Comparison of ENCODE assay signal across 16 cellular contexts in genomic region chr19:18444513-18444912, GRCh38. TPM values are rescaled to one million over a fixed set of nuclear protein-coding genes. Genes with fewer than 3 reads are reported as not detected.
A peak's percentile ranks its signal among the peaks of the same experiment; 100 is the strongest.
DNase-seq lines count a peak whose midpoint lies in the region; ATAC-seq and TF ChIP-seq lines count a peak whose summit lies in the region.
"Had no signal": no experiment of that assay in that cellular context is flagged by ENCODE, and none has a peak within 500 bp of the region (broad histone marks: within the 10 kb centered on the region; RNA-seq: fewer than 3 reads in every experiment).

No MANE protein-coding gene starts in this region.

- TF ChIP-seq CTCF in cardiac muscle cell (IDR thresholded peaks at IDR 0.05; ENCODE audit: low read depth, low read length): no peak
- no peak for TF ChIP-seq CTCF in RWPE1 (conservative IDR thresholded peaks at IDR 0.05; ENCODE audit: low read depth)
- no peak for TF ChIP-seq CTCF in glutamatergic neuron (IDR thresholded peaks at IDR 0.05; ENCODE audit: partially characterized antibody, unreplicated experiment)

- ATAC-seq in Right ventricle myocardium superior (ENCODE audit: poor library complexity) (no peak), HG03457 (IDR thresholded peaks at IDR 0.05; ENCODE audit: unreplicated experiment) (no peak)

- no CpG with 5 or more reads among the region's 19 CpGs for WGBS in neuronal stem cell (ENCODE audit: extremely low coverage in 2 of 2, insufficient read length in 2 of 2, insufficient replicate concordance in 1 of 2), 2 donors

- no peak overlapping the region for H2BK15ac ChIP-seq in neuronal stem cell (ENCODE audit: low read length)

- DNase-seq in cardiac muscle cell (ENCODE audit: low read depth in 1 of 2, low spot score in 1 of 2): no peak
- DNase-seq in Right ventricle myocardium superior: no peak
- DNase-seq in RWPE1 (ENCODE audit: low spot score): no peak
- DNase-seq in glutamatergic neuron: peak; percentile 34
- DNase-seq in neuronal stem cell (ENCODE audit: low spot score): no peak
- DNase-seq in activated naive CD4-positive, alpha-beta T cell treated with anti-CD3 and anti-CD28 coated beads, Interleukin-2, amount 50 U/mL, for 16 hours: no peak
- no peak for DNase-seq in activated T-cell treated with anti-CD3 and anti-CD28 coated beads for 4 hours
- DNase-seq: CD4-positive, CD25-positive, alpha-beta regulatory T cell; COR-L47; DMS153; DMS79 treated with DMSO at 0.1 percent for 48 hours; GDM1; IMR-90 had no signal

- H4K8ac ChIP-seq in neuronal stem cell (ENCODE audit: low read depth, low read length): no peak overlapping the region

- H3K4me1 ChIP-seq in cardiac muscle cell (ENCODE audit: low read depth): peaks cover 13% of the 10 kb centered on the region
- peaks cover 26 to 32% of the 10 kb centered on the region in 2 donors for H3K4me1 ChIP-seq in neuronal stem cell (ENCODE audit: control insufficient read depth in 2 of 2, insufficient read depth in 1 of 2, low read depth in 1 of 2, low read length in 2 of 2)

- H2AK5ac ChIP-seq in neuronal stem cell (ENCODE audit: low read depth, low read length): peak overlapping the region; percentile 56

- H3K9me3 ChIP-seq in cardiac muscle cell (ENCODE audit: low read depth) (no peaks in the 10 kb centered on the region), neuronal stem cell (replicated peaks in 1 of 2; ENCODE audit: control insufficient read depth in 2 of 2, insufficient read depth in 1 of 2, low read depth in 1 of 2, low read length in 2 of 2) (peaks cover 0 to 4% of the 10 kb centered on the region in 2 donors)

- H3K4me3 ChIP-seq in cardiac muscle cell (no peak overlapping the region), neuronal stem cell (ENCODE audit: low read length in 2 of 2) (no peak overlapping the region)

- peaks cover 30% of the 10 kb centered on the region for H3K4me1 Mint-ChIP-seq in glutamatergic neuron (ENCODE audit: low read depth, unreplicated experiment)

- no peaks in the 10 kb centered on the region for H3K27me3 ChIP-seq in cardiac muscle cell
- H3K27me3 ChIP-seq in neuronal stem cell (ENCODE audit: control insufficient read depth in 3 of 3, insufficient read depth in 3 of 3, low read depth in 1 of 3, low read length in 3 of 3): no peaks in the 10 kb centered on the region

- H3K79me1 ChIP-seq in neuronal stem cell (ENCODE audit: low read depth, low read length): peaks cover 3% of the 10 kb centered on the region

- no peak overlapping the region for H2BK120ac ChIP-seq in neuronal stem cell (ENCODE audit: low read depth, low read length)

- peak overlapping the region; percentile 55 for H3K23ac ChIP-seq in neuronal stem cell (ENCODE audit: low read depth, low read length, poor library complexity)

- H3K36me3 ChIP-seq in cardiac muscle cell (peaks cover 14% of the 10 kb centered on the region), neuronal stem cell (replicated peaks in 1 of 2; ENCODE audit: control insufficient read depth in 2 of 2, insufficient read depth in 2 of 2, low read length in 2 of 2) (peaks cover 15 to 36% of the 10 kb centered on the region in 2 donors)

- POLR2A ChIA-PET in RWPE1 (lab: Yijun Ruan, JAX; ENCODE audit: low non-redundant PET): no interaction called here

- peak overlapping the region; percentile 47 for H3K14ac ChIP-seq in neuronal stem cell (ENCODE audit: low read length)

- H2AFZ ChIP-seq in neuronal stem cell (ENCODE audit: low read length): no peak overlapping the region

- H2BK5ac ChIP-seq in neuronal stem cell (ENCODE audit: low read length): no peak overlapping the region

- H3K4me3 Mint-ChIP-seq in glutamatergic neuron (ENCODE audit: unreplicated experiment): no peak overlapping the region
- H3K4me3 Mint-ChIP-seq: CD4-positive, CD25-positive, alpha-beta regulatory T cell had no signal

- peaks cover 12% of the 10 kb centered on the region for H3K27me3 Mint-ChIP-seq in glutamatergic neuron (ENCODE audit: unreplicated experiment)
- H3K27me3 Mint-ChIP-seq: CD4-positive, CD25-positive, alpha-beta regulatory T cell had no signal

- H3K27ac Mint-ChIP-seq in glutamatergic neuron (ENCODE audit: unreplicated experiment): no peak overlapping the region
- H3K27ac Mint-ChIP-seq: CD4-positive, CD25-positive, alpha-beta regulatory T cell had no signal

- H2BK12ac ChIP-seq in neuronal stem cell (ENCODE audit: low read length): peak overlapping the region; percentile 30

- peak overlapping the region; percentile 66 for H3K27ac ChIP-seq in cardiac muscle cell
- peak overlapping the region; percentile 45 for H3K27ac ChIP-seq in RWPE1
- H3K27ac ChIP-seq in neuronal stem cell (replicated peaks; ENCODE audit: low read length): no peak overlapping the region
- H3K27ac ChIP-seq: 22Rv1 had no signal

- H3K9me3 Mint-ChIP-seq in glutamatergic neuron (ENCODE audit: unreplicated experiment): peaks cover 8% of the 10 kb centered on the region

- H3K9ac ChIP-seq in neuronal stem cell (ENCODE audit: low read depth, low read length, poor library complexity): peak overlapping the region; percentile 44

- H3K36me3 Mint-ChIP-seq in glutamatergic neuron (ENCODE audit: unreplicated experiment): peaks cover 5% of the 10 kb centered on the region

- H3K18ac ChIP-seq in neuronal stem cell (ENCODE audit: low read length): no peak overlapping the region

- H4K91ac ChIP-seq in neuronal stem cell (ENCODE audit: low read depth, low read length, poor library complexity): no peak overlapping the region

- CTCF ChIA-PET in RWPE1 (lab: Yijun Ruan, JAX): no interaction called here

- intact Hi-C loops in Right ventricle myocardium superior (cut with DNase I): no loop called here

- H3K4ac ChIP-seq in neuronal stem cell (ENCODE audit: low read length): no peak overlapping the region

- no peak overlapping the region for H3K4me2 ChIP-seq in neuronal stem cell (ENCODE audit: insufficient read depth, low read length, poor library complexity, severe bottlenecking)

RNA-seq across cellular contexts. Expression of gene ISYNA1, which starts 6.6 kb away (rescaled TPM):
- total RNA-seq in cardiac muscle cell (218 and 298 TPM in 2 replicates), Right ventricle myocardium superior (26.0 TPM), glutamatergic neuron (ENCODE audit: unreplicated experiment) (111 TPM)
- 370 and 442 TPM in 2 replicates for polyA plus RNA-seq in cardiac muscle cell
- 318 TPM for polyA plus RNA-seq in neuronal stem cell (2013, experiment 1 of 2)
- 304 TPM for polyA plus RNA-seq in neuronal stem cell (2013, experiment 2 of 2)

RNA-seq across cellular contexts. Expression of gene SSBP4, which starts 25.3 kb away (rescaled TPM):
- 154 and 180 TPM in 2 replicates for total RNA-seq in cardiac muscle cell
- 151 and 175 TPM in 2 replicates for polyA plus RNA-seq in cardiac muscle cell
- total RNA-seq in Right ventricle myocardium superior: 30.4 TPM
- total RNA-seq in glutamatergic neuron (ENCODE audit: unreplicated experiment): 177 TPM
- polyA plus RNA-seq in neuronal stem cell (2013, experiment 1 of 2): 66.8 TPM
- 64.3 TPM for polyA plus RNA-seq in neuronal stem cell (2013, experiment 2 of 2)

RNA-seq across cellular contexts. Expression of gene LRRC25, which starts 47.1 kb away (rescaled TPM):
- total RNA-seq in cardiac muscle cell (0.04 TPM in 1 of 2 replicates, not detected in the other), Right ventricle myocardium superior (3.6 TPM), glutamatergic neuron (ENCODE audit: unreplicated experiment) (not detected)
- polyA plus RNA-seq in cardiac muscle cell: not detected in 2 replicates
- 0.18 TPM for polyA plus RNA-seq in neuronal stem cell (2013, experiment 1 of 2)
- 0.10 TPM for polyA plus RNA-seq in neuronal stem cell (2013, experiment 2 of 2)
- total RNA-seq: A673; CD4-positive, CD25-positive, alpha-beta regulatory T cell; IMR-90 had no signal

RNA-seq across cellular contexts. Expression of gene GDF15, which starts 58.6 kb away (rescaled TPM):
- total RNA-seq in cardiac muscle cell (2.9 and 10.0 TPM in 2 replicates), Right ventricle myocardium superior (0.54 TPM), glutamatergic neuron (ENCODE audit: unreplicated experiment) (8.9 TPM)
- polyA plus RNA-seq in cardiac muscle cell: 2.4 and 8.2 TPM in 2 replicates
- 5.3 TPM for polyA plus RNA-seq in neuronal stem cell (2013, experiment 1 of 2)
- polyA plus RNA-seq in neuronal stem cell (2013, experiment 2 of 2): 5.1 TPM
- total RNA-seq: CD4-positive, CD25-positive, alpha-beta regulatory T cell had no signal
- polyA plus RNA-seq: CD4-positive, CD25-positive, alpha-beta regulatory T cell had no signal
